In genomic region chr4:82401600-82401999, GRCh38 we compare ENCODE assay signal across 31 cellular contexts.
"Had no signal": no experiment of that assay in that cellular context is flagged by ENCODE, and none has a peak within 500 bp of the region (broad histone marks: within the 10 kb centered on the region; RNA-seq: fewer than 3 reads in every experiment).

No MANE protein-coding gene starts in this region.

- H3K27me3 ChIP-seq: adrenal gland, body of pancreas, cardiac muscle cell, colonic mucosa had no signal

- H3K9me3 Mint-ChIP-seq: activated CD4-positive, alpha-beta memory T cell treated with anti-CD3 and anti-CD28 coated beads, Interleukin-2, amount 10 ng/mL, durations not matched to agents 7 days and 5 days; activated CD4-positive, alpha-beta T cell treated with anti-CD3 and anti-CD28 coated beads, Interleukin-2, amount 10 ng/mL, durations not matched to agents 7 days and 5 days; activated naive CD4-positive, alpha-beta T cell treated with anti-CD3 and anti-CD28 coated beads for 36 hours; activated naive CD4-positive, alpha-beta T cell treated with anti-CD3 and anti-CD28 coated beads, Interleukin-2, amount 50 U/mL, for 24 hours; activated naive CD8-positive, alpha-beta T cell treated with anti-CD3 and anti-CD28 coated beads for 36 hours; activated naive CD8-positive, alpha-beta T cell treated with anti-CD3 and anti-CD28 coated beads, Interleukin-2, amount 50 U/mL, for 24 hours; activated T-cell treated with anti-CD3 and anti-CD28 coated beads, Interleukin-2, amount 50 U/mL, for 24 hours; activated T-helper 2 cell treated with anti-CD3 and anti-CD28 coated beads, Interferon-gamma antibody, Interleukin-2, Interleukin-4, amounts not matched to agents 10 μg/mL and 5 μg/mL and 100 μg/mL, durations not matched to agents 14 hours and 24 hours and 36 hours; T-helper 2 cell treated with Interferon-gamma antibody and Interleukin-4, amounts not matched to agents 5 μg/mL and 100 μg/mL, for 36 hours had no signal

- H3K27ac Mint-ChIP-seq: activated CD4-positive, alpha-beta memory T cell treated with anti-CD3 and anti-CD28 coated beads, Interleukin-2, amount 10 ng/mL, durations not matched to agents 7 days and 5 days; activated CD4-positive, alpha-beta T cell treated with anti-CD3 and anti-CD28 coated beads for 36 hours; activated CD4-positive, alpha-beta T cell treated with anti-CD3 and anti-CD28 coated beads, Interleukin-2, amount 10 ng/mL, durations not matched to agents 7 days and 5 days; activated naive CD4-positive, alpha-beta T cell treated with anti-CD3 and anti-CD28 coated beads for 36 hours; activated naive CD4-positive, alpha-beta T cell treated with anti-CD3 and anti-CD28 coated beads, Interleukin-2, amount 50 U/mL, for 24 hours; activated naive CD8-positive, alpha-beta T cell treated with anti-CD3 and anti-CD28 coated beads for 36 hours; activated naive CD8-positive, alpha-beta T cell treated with anti-CD3 and anti-CD28 coated beads, Interleukin-2, amount 50 U/mL, for 24 hours; activated T-cell treated with anti-CD3 and anti-CD28 coated beads, Interleukin-2, amount 50 U/mL, for 24 hours; activated T-helper 2 cell treated with anti-CD3 and anti-CD28 coated beads, Interferon-gamma antibody, Interleukin-2, Interleukin-4, amounts not matched to agents 10 μg/mL and 5 μg/mL and 100 μg/mL, durations not matched to agents 14 hours and 24 hours and 36 hours; T-helper 17 cell; T-helper 2 cell treated with Interferon-gamma antibody and Interleukin-4, amounts not matched to agents 5 μg/mL and 100 μg/mL, for 36 hours had no signal

- H3K4me3 ChIP-seq: adrenal gland, body of pancreas, cardiac muscle cell, colonic mucosa had no signal

- DNase-seq: activated CD4-positive, alpha-beta memory T cell treated with anti-CD3 and anti-CD28 coated beads, Interleukin-2, amount 10 ng/mL, durations not matched to agents 7 days and 5 days; activated CD4-positive, alpha-beta T cell treated with anti-CD3 and anti-CD28 coated beads for 36 hours; activated CD4-positive, alpha-beta T cell treated with anti-CD3 and anti-CD28 coated beads, Interleukin-2, amount 10 ng/mL, durations not matched to agents 7 days and 5 days; activated CD4-positive, alpha-beta T cell treated with anti-CD3 and anti-CD28 coated beads, Interleukin-2, amount 50 U/mL, for 4 hours; activated CD4-positive, CD25-positive, alpha-beta regulatory T cell; activated CD4-positive, CD25-positive, alpha-beta regulatory T cell treated with anti-CD3 and anti-CD28 coated beads, Interleukin-2, amount 50 U/mL, for 72 hours; activated CD8-positive, alpha-beta memory T cell treated with anti-CD3 and anti-CD28 coated beads, Interleukin-2, amount 50 U/mL, for 48 hours; activated effector memory CD4-positive, alpha-beta T cell treated with anti-CD3 and anti-CD28 coated beads, Interleukin-2, amount 50 U/mL, for 16 hours; activated naive CD4-positive, alpha-beta T cell treated with anti-CD3 and anti-CD28 coated beads for 36 hours; activated naive CD8-positive, alpha-beta T cell treated with anti-CD3 and anti-CD28 coated beads for 36 hours; activated naive CD8-positive, alpha-beta T cell treated with anti-CD3 and anti-CD28 coated beads, Interleukin-2, amount 50 U/mL, for 24 hours; activated T-cell treated with anti-CD3 and anti-CD28 coated beads for 4 hours; activated T-cell treated with anti-CD3 and anti-CD28 coated beads, Interleukin-2, amount 50 U/mL, for 24 hours; adrenal gland; amygdala; aorta; body of pancreas; central memory CD4-positive, alpha-beta T cell; cerebellar nuclear complex; colonic mucosa; effector CD8-positive, alpha-beta T cell; erythroblast; foreskin fibroblast; head of caudate nucleus; T-helper 1 cell; T-helper 17 cell; T1000 had no signal

- H3K36me3 ChIP-seq: adrenal gland, cardiac muscle cell, colonic mucosa had no signal

- H3K4me3 Mint-ChIP-seq: activated CD4-positive, alpha-beta memory T cell treated with anti-CD3 and anti-CD28 coated beads, Interleukin-2, amount 10 ng/mL, durations not matched to agents 7 days and 5 days; activated CD4-positive, alpha-beta T cell treated with anti-CD3 and anti-CD28 coated beads for 36 hours; activated CD4-positive, alpha-beta T cell treated with anti-CD3 and anti-CD28 coated beads, Interleukin-2, amount 10 ng/mL, durations not matched to agents 7 days and 5 days; activated naive CD4-positive, alpha-beta T cell treated with anti-CD3 and anti-CD28 coated beads for 36 hours; activated naive CD4-positive, alpha-beta T cell treated with anti-CD3 and anti-CD28 coated beads, Interleukin-2, amount 50 U/mL, for 24 hours; activated naive CD8-positive, alpha-beta T cell treated with anti-CD3 and anti-CD28 coated beads for 36 hours; activated naive CD8-positive, alpha-beta T cell treated with anti-CD3 and anti-CD28 coated beads, Interleukin-2, amount 50 U/mL, for 24 hours; activated T-cell treated with anti-CD3 and anti-CD28 coated beads, Interleukin-2, amount 50 U/mL, for 24 hours; T-helper 17 cell; T-helper 2 cell treated with Interferon-gamma antibody and Interleukin-4, amounts not matched to agents 5 μg/mL and 100 μg/mL, for 36 hours had no signal

- H3K27me3 Mint-ChIP-seq: activated naive CD8-positive, alpha-beta T cell treated with anti-CD3 and anti-CD28 coated beads for 36 hours; activated T-cell treated with anti-CD3 and anti-CD28 coated beads, Interleukin-2, amount 50 U/mL, for 24 hours had no signal

- H3K36me3 Mint-ChIP-seq: activated naive CD4-positive, alpha-beta T cell treated with anti-CD3 and anti-CD28 coated beads, Interleukin-2, amount 50 U/mL, for 24 hours; activated naive CD8-positive, alpha-beta T cell treated with anti-CD3 and anti-CD28 coated beads for 36 hours had no signal

- H3K4me1 ChIP-seq: adrenal gland, body of pancreas, colonic mucosa had no signal

- H3K27ac ChIP-seq: adrenal gland, body of pancreas, cardiac muscle cell, colonic mucosa had no signal

- H3K9me3 ChIP-seq: adrenal gland, body of pancreas, colonic mucosa had no signal

- ATAC-seq: activated CD4-positive, alpha-beta T cell treated with anti-CD3 and anti-CD28 coated beads for 36 hours; activated naive CD8-positive, alpha-beta T cell treated with anti-CD3 and anti-CD28 coated beads, Interleukin-2, amount 50 U/mL, for 24 hours; body of pancreas; T-helper 17 cell had no signal

- H3K4me1 Mint-ChIP-seq: activated CD4-positive, alpha-beta memory T cell treated with anti-CD3 and anti-CD28 coated beads, Interleukin-2, amount 10 ng/mL, durations not matched to agents 7 days and 5 days; activated CD4-positive, alpha-beta T cell treated with anti-CD3 and anti-CD28 coated beads for 36 hours; activated CD4-positive, alpha-beta T cell treated with anti-CD3 and anti-CD28 coated beads, Interleukin-2, amount 10 ng/mL, durations not matched to agents 7 days and 5 days; activated naive CD4-positive, alpha-beta T cell treated with anti-CD3 and anti-CD28 coated beads, Interleukin-2, amount 50 U/mL, for 24 hours; activated naive CD8-positive, alpha-beta T cell treated with anti-CD3 and anti-CD28 coated beads, Interleukin-2, amount 50 U/mL, for 24 hours had no signal
